ENCODE assay signal across 24 cellular contexts in the genomic region with DNA sequence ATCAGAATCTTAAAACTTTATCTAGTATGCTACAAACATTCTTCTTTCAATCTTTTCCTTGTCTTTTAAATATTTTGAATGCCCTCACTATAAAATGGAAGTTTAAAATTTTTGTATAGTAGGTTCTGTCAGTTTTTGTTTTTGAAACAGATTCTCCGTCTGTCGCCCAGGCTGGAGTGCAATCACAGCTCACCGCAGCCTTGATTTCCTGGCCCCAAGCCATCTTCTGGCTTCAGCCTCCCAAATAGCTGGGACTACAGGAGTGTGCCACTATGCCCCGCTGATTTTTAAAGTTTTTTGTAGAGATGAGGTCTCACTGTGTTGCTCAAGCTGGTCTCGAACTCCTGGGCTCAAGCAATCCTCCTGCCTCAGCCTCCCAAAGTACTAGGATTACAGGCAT. TPM values are rescaled to one million over a fixed set of nuclear protein-coding genes. Genes with fewer than 3 reads are reported as not detected.
DNase-seq lines count a peak whose midpoint lies in the region; ATAC-seq and TF ChIP-seq lines count a peak whose summit lies in the region.
"Had no signal": no experiment of that assay in that cellular context is flagged by ENCODE, and none has a peak within 500 bp of the region (broad histone marks: within the 10 kb centered on the region; RNA-seq: fewer than 3 reads in every experiment).

No MANE protein-coding gene starts in this region.

- H3K27me3 ChIP-seq in left ventricle myocardium inferior (ENCODE audit: low read depth) = no peaks in the 10 kb centered on the region
- H3K27me3 ChIP-seq: MG63 had no signal

- H3K4me3 ChIP-seq in left ventricle myocardium inferior = no peak overlapping the region
- H3K4me3 ChIP-seq: GM23248, HAP-1, MG63 had no signal

- DNase-seq in Right ventricle myocardium superior (no peak), left ventricle myocardium inferior (no peak), NCI-H1694 (lab: John Stamatoyannopoulos, UW) (peak; percentile 42), astrocyte of the hippocampus (ENCODE audit: low read depth, low spot score) (peak; percentile 39), NCI-H2029 treated with DMSO at 0.1 percent for 48 hours (lab: John Stamatoyannopoulos, UW) (no peak), SHP77 (lab: John Stamatoyannopoulos, UW) (no peak)
- DNase-seq in stimulated activated effector memory CD8-positive, alpha-beta T cell treated with anti-CD3 and anti-CD28 coated beads, Interleukin-12 subunit alpha, Interleukin-12 subunit beta, amount 100 ng/mL, for 72 hours (ENCODE audit: low spot score in 2 of 2) = no peak
- DNase-seq: ACHN, C1 segment of cervical spinal cord, GDM1, GM23248, Kasumi-1, MG63, NCI-H1092, NCI-H1436 treated with DMSO at 0.1 percent for 48 hours, NCI-H2081 treated with DMSO at 0.1 percent for 48 hours, NCI-H2227 treated with DMSO at 0.1 percent for 48 hours, NCI-H510A treated with DMSO at 0.1 percent for 48 hours, NCI-H82, OCI-M1, SIG-M5 had no signal

- H3K4me1 ChIP-seq in left ventricle myocardium inferior = peaks cover 14% of the 10 kb centered on the region

- no peak for TF ChIP-seq CTCF in left ventricle myocardium inferior (IDR thresholded peaks at IDR 0.05; ENCODE audit: borderline replicate concordance)

- no peaks in the 10 kb centered on the region for H3K4me1 Mint-ChIP-seq in stimulated activated effector memory CD8-positive, alpha-beta T cell treated with anti-CD3 and anti-CD28 coated beads, Interleukin-12 subunit alpha, Interleukin-12 subunit beta, amount 100 ng/mL, for 72 hours

- H3K9me3 ChIP-seq in left ventricle myocardium inferior (replicated peaks) = no peaks in the 10 kb centered on the region
- H3K9me3 ChIP-seq: HAP-1, MG63 had no signal

- H3K4me3 Mint-ChIP-seq in stimulated activated effector memory CD8-positive, alpha-beta T cell treated with anti-CD3 and anti-CD28 coated beads, Interleukin-12 subunit alpha, Interleukin-12 subunit beta, amount 100 ng/mL, for 72 hours = no peak overlapping the region
- H3K4me3 Mint-ChIP-seq: IgD-negative memory B cell had no signal

- no peak overlapping the region for H3K27ac ChIP-seq in left ventricle myocardium inferior (replicated peaks)
- H3K27ac ChIP-seq: GM23248 had no signal

- intact Hi-C loops in Right ventricle myocardium superior (cut with DNase I) = no loop called here
- intact Hi-C loops in left ventricle myocardium inferior (cut with micrococcal nuclease) = no loop called here

- H3K27ac Mint-ChIP-seq in stimulated activated effector memory CD8-positive, alpha-beta T cell treated with anti-CD3 and anti-CD28 coated beads, Interleukin-12 subunit alpha, Interleukin-12 subunit beta, amount 100 ng/mL, for 72 hours = peak overlapping the region; percentile 7

- H3K36me3 Mint-ChIP-seq in stimulated activated effector memory CD8-positive, alpha-beta T cell treated with anti-CD3 and anti-CD28 coated beads, Interleukin-12 subunit alpha, Interleukin-12 subunit beta, amount 100 ng/mL, for 72 hours = peaks cover 100% of the 10 kb centered on the region

- peaks cover 60% of the 10 kb centered on the region for H3K36me3 ChIP-seq in left ventricle myocardium inferior
- H3K36me3 ChIP-seq: HAP-1 had no signal

- peak; percentile 79 for ATAC-seq in Right ventricle myocardium superior (ENCODE audit: poor library complexity)
- ATAC-seq in stimulated activated effector memory CD8-positive, alpha-beta T cell treated with anti-CD3 and anti-CD28 coated beads, Interleukin-12 subunit alpha, Interleukin-12 subunit beta, amount 100 ng/mL, for 72 hours = no peak
- ATAC-seq: SK-N-SH treated with all-trans-retinoic acid at 6 μM for 48 hours had no signal

- no peaks in the 10 kb centered on the region for H3K9me3 Mint-ChIP-seq in stimulated activated effector memory CD8-positive, alpha-beta T cell treated with anti-CD3 and anti-CD28 coated beads, Interleukin-12 subunit alpha, Interleukin-12 subunit beta, amount 100 ng/mL, for 72 hours
- H3K9me3 Mint-ChIP-seq: IgD-negative memory B cell had no signal

RNA-seq across cellular contexts. Expression of a gene that starts 20.7 kb away (rescaled TPM):
- total RNA-seq in Right ventricle myocardium superior = 17.6 TPM
- 15.1 TPM for total RNA-seq in left ventricle myocardium inferior

Comparison
In these comparisons a context has a peak if more than half of its experiments do, and no peak if none do; other contexts are left out.
1. DNase-seq: peak in NCI-H1694 (single experiment) and astrocyte of the hippocampus (single experiment); none in Right ventricle myocardium superior (single experiment), left ventricle myocardium inferior (single experiment), stimulated activated effector memory CD8-positive, alpha-beta T cell treated with anti-CD3 and anti-CD28 coated beads, Interleukin-12 subunit alpha, Interleukin-12 subunit beta, amount 100 ng/mL, for 72 hours (0 of 2), NCI-H2029 treated with DMSO at 0.1 percent for 48 hours (single experiment) and SHP77 (0 of 2).